Comparison of ENCODE assay signal across 35 cellular contexts in the genomic region with DNA sequence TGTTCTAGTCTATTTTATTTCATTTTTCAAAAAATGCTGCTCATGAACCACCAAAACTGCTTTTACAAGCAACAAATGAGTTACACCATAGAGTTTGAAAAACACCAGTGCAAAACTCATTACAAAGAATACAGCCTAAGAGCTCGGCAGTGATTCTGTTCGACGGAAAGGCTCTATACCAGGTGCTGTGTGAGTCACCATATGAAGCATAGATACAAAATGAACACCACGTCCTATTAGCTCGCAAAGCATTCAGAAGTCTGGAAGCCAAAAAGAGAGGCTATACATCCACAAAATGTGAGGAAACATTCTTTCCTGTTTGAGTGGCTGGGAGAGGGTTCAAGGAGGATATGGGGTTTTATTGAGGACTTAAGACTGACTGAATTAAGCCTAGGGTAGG.
A peak's percentile ranks its signal among the peaks of the same experiment; 100 is the strongest.
DNase-seq lines count a peak whose midpoint lies in the region; ATAC-seq and TF ChIP-seq lines count a peak whose summit lies in the region.
"Had no signal": no experiment of that assay in that cellular context is flagged by ENCODE, and none has a peak within 500 bp of the region (broad histone marks: within the 10 kb centered on the region; RNA-seq: fewer than 3 reads in every experiment).

No MANE protein-coding gene starts in this region.

- no peaks in the 10 kb centered on the region for H3K4me1 ChIP-seq in CD8-positive, alpha-beta T cell (ENCODE audit: insufficient read depth, low read length)
- peaks cover 22% of the 10 kb centered on the region for H3K4me1 ChIP-seq in RWPE2 (ENCODE audit: insufficient read depth, poor library complexity, severe bottlenecking)
- H3K4me1 ChIP-seq: colonic mucosa, gastrocnemius medialis, prostate gland, thyroid gland, vagina had no signal

- H3K27ac Mint-ChIP-seq in CD8-positive, alpha-beta T cell = peak overlapping the region; percentile 41
- H3K27ac Mint-ChIP-seq: activated CD4-positive, alpha-beta memory T cell treated with anti-CD3 and anti-CD28 coated beads for 36 hours; activated T-helper 1 cell treated with anti-CD3 and anti-CD28 coated beads, Interleukin-12 subunit alpha, Interleukin-12 subunit beta, Interleukin-2, Interleukin-4 antibody, amounts not matched to agents 30 ng/mL and 10 ng/mL and 1 ng/mL, durations not matched to agents 14 hours and 24 hours and 36 hours had no signal

- peaks cover 12% of the 10 kb centered on the region for H3K36me3 ChIP-seq in CD8-positive, alpha-beta T cell (ENCODE audit: insufficient read depth, low read length)
- H3K36me3 ChIP-seq in RWPE2 (ENCODE audit: low read depth) = 0 out of 2 replicates have a peak, but pooled peaks cover 3% of the 10 kb centered on the region
- H3K36me3 ChIP-seq: colonic mucosa, prostate gland, vagina had no signal

- H3K9me3 ChIP-seq in CD8-positive, alpha-beta T cell (ENCODE audit: low read length) = no peaks in the 10 kb centered on the region
- no peaks in the 10 kb centered on the region for H3K9me3 ChIP-seq in RWPE2 (ENCODE audit: severe bottlenecking)
- H3K9me3 ChIP-seq: colonic mucosa, gastrocnemius medialis, prostate gland, thyroid gland, vagina had no signal

- no peaks in the 10 kb centered on the region for H3K27me3 ChIP-seq in CD8-positive, alpha-beta T cell (ENCODE audit: insufficient read depth, low read length)
- no peaks in the 10 kb centered on the region for H3K27me3 ChIP-seq in RWPE2 (ENCODE audit: insufficient read depth, poor library complexity, severe bottlenecking)
- H3K27me3 ChIP-seq: colonic mucosa, gastrocnemius medialis, thyroid gland, vagina had no signal

- H3K4me1 Mint-ChIP-seq in CD8-positive, alpha-beta T cell (ENCODE audit: low read depth) = no peaks in the 10 kb centered on the region
- H3K4me1 Mint-ChIP-seq: CD14-positive monocyte had no signal

- CTCF ChIA-PET in CD8-positive, alpha-beta T cell (lab: Charles Lee) = interaction anchor here (0.9 to 1.9 kb wide), 2 partner anchors 13 to 18 kb away, joined by 3 to 6 read pairs; no protein-coding TSS in a partner anchor

- intact Hi-C loops in CD8-positive, alpha-beta T cell (cut with DNase I, micrococcal nuclease) = no loop called here

- no peak overlapping the region for H3K4me3 Mint-ChIP-seq in CD8-positive, alpha-beta T cell
- H3K4me3 Mint-ChIP-seq: activated CD4-positive, alpha-beta memory T cell treated with anti-CD3 and anti-CD28 coated beads for 36 hours; activated T-helper 1 cell treated with anti-CD3 and anti-CD28 coated beads, Interleukin-12 subunit alpha, Interleukin-12 subunit beta, Interleukin-2, Interleukin-4 antibody, amounts not matched to agents 30 ng/mL and 10 ng/mL and 1 ng/mL, durations not matched to agents 14 hours and 24 hours and 36 hours; CD14-positive monocyte had no signal

- ATAC-seq in CD8-positive, alpha-beta T cell = no peak
- ATAC-seq in RWPE2 (ENCODE audit: low read depth) (peak; percentile 64; the same call in 2 of the 3 replicates), GM18870 (IDR thresholded peaks at IDR 0.05; ENCODE audit: unreplicated experiment) (no peak)
- ATAC-seq: activated CD4-positive, CD25-positive, alpha-beta regulatory T cell treated with anti-CD3 and anti-CD28 coated beads, Interleukin-2, amount 50 U/mL, for 24 hours; esophagus mucosa; gastrocnemius medialis; left colon; sciatic nerve had no signal

- peaks cover 48% of the 10 kb centered on the region for H3K36me3 Mint-ChIP-seq in CD8-positive, alpha-beta T cell

- H3K9me3 Mint-ChIP-seq in CD8-positive, alpha-beta T cell = no peaks in the 10 kb centered on the region
- H3K9me3 Mint-ChIP-seq: activated CD4-positive, alpha-beta memory T cell treated with anti-CD3 and anti-CD28 coated beads for 36 hours; activated T-helper 1 cell treated with anti-CD3 and anti-CD28 coated beads, Interleukin-12 subunit alpha, Interleukin-12 subunit beta, Interleukin-2, Interleukin-4 antibody, amounts not matched to agents 30 ng/mL and 10 ng/mL and 1 ng/mL, durations not matched to agents 14 hours and 24 hours and 36 hours had no signal

- POLR2A ChIA-PET in CD8-positive, alpha-beta T cell (lab: Charles Lee) = no interaction called here

- no peak for TF ChIP-seq CTCF in CD8-positive, alpha-beta T cell (IDR thresholded peaks at IDR 0.05)
- no peak for TF ChIP-seq CTCF in RWPE2 (IDR thresholded peaks at IDR 0.05; ENCODE audit: poor library complexity, severe bottlenecking)

- no peaks in the 10 kb centered on the region for H3K27me3 Mint-ChIP-seq in CD8-positive, alpha-beta T cell (ENCODE audit: low read depth)
- H3K27me3 Mint-ChIP-seq: activated CD4-positive, alpha-beta memory T cell treated with anti-CD3 and anti-CD28 coated beads for 36 hours had no signal

- H3K4me3 ChIP-seq in CD8-positive, alpha-beta T cell (ENCODE audit: low read depth, low read length) = no peak overlapping the region
- H3K4me3 ChIP-seq in RWPE2 (ENCODE audit: severe bottlenecking) = no peak overlapping the region
- H3K4me3 ChIP-seq: colonic mucosa, gastrocnemius medialis, GM23248, prostate gland, thyroid gland, vagina had no signal

- no peak for DNase-seq in CD8-positive, alpha-beta T cell
- DNase-seq in RWPE2 (ENCODE audit: low spot score) (no peak), dermis blood vessel endothelial cell (peak; percentile 91), iris pigment epithelial cell (ENCODE audit: low read depth) (peak; percentile 84), NOMO-1 (lab: John Stamatoyannopoulos, UW; ENCODE audit: unreplicated experiment in 2 of 2) (no peak), anterior cingulate cortex (lab: John Stamatoyannopoulos, UW) (no peak), cerebellar nuclear complex (lab: John Stamatoyannopoulos, UW) (no peak)
- DNase-seq: activated CD4-positive, alpha-beta memory T cell treated with anti-CD3 and anti-CD28 coated beads for 36 hours; activated naive CD4-positive, alpha-beta T cell treated with Interleukin-2 at 50 U/mL for 16 hours; Calu3; colonic mucosa; DMS79 treated with DMSO at 0.1 percent for 48 hours; effector memory CD4-positive, alpha-beta T cell; gastrocnemius medialis; GF-D8; hippocampal formation; left colon; NCI-H1092 treated with DMSO at 0.1 percent for 48 hours; NCI-H187 treated with DMSO at 0.1 percent for 48 hours; NCI-H2171; NCI-H510A; nucleus accumbens; Right ventricle myocardium superior; stimulated activated CD4-positive, alpha-beta T cell treated with anti-CD3 and anti-CD28 coated beads, Interleukin-4, amount 100 ng/mL, for 1 hour; T-helper 2 cell; thyroid gland had no signal

- no peak overlapping the region for H3K27ac ChIP-seq in CD8-positive, alpha-beta T cell (ENCODE audit: low read depth, low read length)
- peak overlapping the region; percentile 36 for H3K27ac ChIP-seq in RWPE2 (ENCODE audit: poor library complexity, severe bottlenecking)
- H3K27ac ChIP-seq: colonic mucosa, gastrocnemius medialis, GM23248, prostate gland, thyroid gland, vagina had no signal

Comparison
In these comparisons a context has a peak if more than half of its experiments do, and no peak if none do; other contexts are left out.
1. DNase-seq: peak in dermis blood vessel endothelial cell (single experiment) and iris pigment epithelial cell (single experiment); none in CD8-positive, alpha-beta T cell (0 of 7), RWPE2 (single experiment), NOMO-1 (0 of 2), anterior cingulate cortex (0 of 58) and cerebellar nuclear complex (0 of 2).